In genomic region chr4:115292320-115293092, GRCh38 we compare ENCODE assay signal across 16 cellular contexts.
DNase-seq lines count a peak whose midpoint lies in the region; ATAC-seq, FAIRE-seq and TF ChIP-seq lines count a peak whose summit lies in the region.
"Had no signal": no experiment of that assay in that cellular context is flagged by ENCODE, and none has a peak within 500 bp of the region (broad histone marks: within the 10 kb centered on the region; RNA-seq: fewer than 3 reads in every experiment).

No MANE protein-coding gene starts in this region.

- H2BK120ac ChIP-seq in trophoblast cell (ENCODE audit: insufficient read depth, low read length, poor library complexity): no peak overlapping the region

- H4K8ac ChIP-seq in trophoblast cell (ENCODE audit: low read depth, low read length): no peak overlapping the region

- no peak overlapping the region for H3K4ac ChIP-seq in trophoblast cell (ENCODE audit: low read depth, low read length)

- H2AFZ ChIP-seq in GM12878 (ENCODE audit: control insufficient read depth, low read depth, low read length): peak overlapping the region; percentile 55; the same call in 1 of the 2 replicates
- H2AFZ ChIP-seq in trophoblast cell (ENCODE audit: insufficient read depth, low read length, poor library complexity): no peak overlapping the region

- TF ChIP-seq EP300 in GM12878 (IDR thresholded peaks at IDR 0.05; ENCODE audit: borderline replicate concordance in 1 of 2, control insufficient read depth in 1 of 2, low read depth in 2 of 2, low read length in 2 of 2): no peak

- H2AK5ac ChIP-seq in trophoblast cell (ENCODE audit: low read length): no peak overlapping the region

- TF ChIP-seq CTCF in GM12878 (IDR thresholded peaks at IDR 0.05 in 2 of 3, conservative IDR thresholded peaks at IDR 0.05 in 1 of 3; ENCODE audit: control insufficient read depth in 2 of 3, extremely low read depth in 1 of 3, insufficient read depth in 1 of 3, low read depth in 3 of 3, low read length in 3 of 3): no peak
- no peak for TF ChIP-seq CTCF in lower lobe of right lung (IDR thresholded peaks at IDR 0.05)
- no peak for TF ChIP-seq CTCF in right atrium auricular region (IDR thresholded peaks at IDR 0.05)

- SMC1A ChIA-PET in GM12878 (lab: Charles Lee; ENCODE audit: uncharacterized antibody, unreplicated experiment): interaction anchor here (1.0 to 1.9 kb wide), 4 partner anchors 9 to 58 kb away, joined by 3 to 7 read pairs (median 4); no protein-coding TSS in a partner anchor

- H3K9me3 ChIP-seq in GM12878 (replicated peaks; ENCODE audit: control insufficient read depth, insufficient read depth, low read length): no peaks in the 10 kb centered on the region
- H3K9me3 ChIP-seq in lower lobe of right lung: no peaks in the 10 kb centered on the region
- H3K9me3 ChIP-seq in trophoblast cell (ENCODE audit: insufficient read depth, low read depth, low read length): no peaks in the 10 kb centered on the region
- no peaks in the 10 kb centered on the region for H3K9me3 ChIP-seq in right atrium auricular region

- H3K4me2 ChIP-seq in GM12878 (ENCODE audit: control insufficient read depth, insufficient read depth) (peak overlapping the region; percentile 25; the same call in 1 of the 2 replicates), trophoblast cell (ENCODE audit: low read length) (no peak overlapping the region)

- H2BK5ac ChIP-seq in trophoblast cell (ENCODE audit: low read depth, low read length, poor library complexity): no peak overlapping the region

- in situ Hi-C loops in GM12878 (cut with MboI): no loop called here

- ATAC-seq in GM18858 (IDR thresholded peaks at IDR 0.05; ENCODE audit: unreplicated experiment) (peak; percentile 35), GM21717 (IDR thresholded peaks at IDR 0.05; ENCODE audit: unreplicated experiment) (peak; percentile 46), HG03342 (IDR thresholded peaks at IDR 0.05; ENCODE audit: unreplicated experiment) (peak; percentile 71), GM12878 (peak; percentile 82), lower lobe of right lung (no peak)
- ATAC-seq: left lung, right cardiac atrium had no signal

- no TSS peak for BruUV-seq in GM12878 (replicated peaks; lab: Mats Ljungman, UMichigan)

- no peak for TF ChIP-seq POLR2A in GM12878 (IDR thresholded peaks at IDR 0.05; ENCODE audit: low read depth, low read length)

- H3K9ac ChIP-seq in GM12878 (ENCODE audit: control insufficient read depth, insufficient read depth, low read length) (no peak overlapping the region), trophoblast cell (ENCODE audit: low read length) (no peak overlapping the region)

- H4K12ac ChIP-seq in trophoblast cell (ENCODE audit: low read depth, low read length): no peak overlapping the region

- no peak for FAIRE-seq in GM12878 (lab: Jason Lieb, UNC)

- no peak overlapping the region for H3K18ac ChIP-seq in trophoblast cell (ENCODE audit: low read length)

- H2BK12ac ChIP-seq in trophoblast cell (ENCODE audit: low read length): no peak overlapping the region

- H3K79me2 ChIP-seq in GM12878 (ENCODE audit: control insufficient read depth, insufficient read depth, low read length): no peaks in the 10 kb centered on the region
- H3K79me2 ChIP-seq in trophoblast cell (ENCODE audit: control insufficient read depth, insufficient read depth, low read length, poor library complexity): no peaks in the 10 kb centered on the region

- no peak overlapping the region for H3K14ac ChIP-seq in trophoblast cell (ENCODE audit: low read length)

- RAD21 ChIA-PET in GM12878 (lab: Charles Lee; ENCODE audit: unreplicated experiment): interaction anchor here (0.6 to 1.3 kb wide), 6 partner anchors 9 to 223 kb away, joined by 3 to 7 read pairs (median 3); no protein-coding TSS in a partner anchor

- CTCF ChIA-PET in GM12878 (lab: Yijun Ruan, JAX): interaction anchor here (0.9 to 2.5 kb wide), 4 partner anchors 19 to 59 kb away, joined by 3 to 9 read pairs (median 4); no protein-coding TSS in a partner anchor

- H4K20me1 ChIP-seq in GM12878 (ENCODE audit: control insufficient read depth, insufficient read depth): no peaks in the 10 kb centered on the region

- no peak for TF ChIP-seq RAD21 in GM12878 (IDR thresholded peaks at IDR 0.05; ENCODE audit: insufficient read depth, low read depth, low read length)

- DNase-seq in GM12878 (ENCODE audit: low read depth, low spot score) (no peak), lower lobe of right lung (no peak), trophoblast cell (no peak), LoVo (ENCODE audit: low spot score) (no peak), right atrium auricular region (ENCODE audit: low spot score) (no peak)
- DNase-seq: AML-193; KG1; left lung; NCI-H187 treated with DMSO at 0.1 percent for 48 hours; right cardiac atrium; stimulated activated CD4-positive, alpha-beta T cell treated with anti-CD3 and anti-CD28 coated beads, Interleukin-4, amount 100 ng/mL, for 4 hours; stimulated activated naive CD4-positive, alpha-beta T cell treated with Interleukin-2 at 50 U/mL for 16 hours had no signal

- no peak overlapping the region for H3K23ac ChIP-seq in trophoblast cell (ENCODE audit: low read length)

- POLR2A ChIA-PET in GM12878 (lab: Charles Lee): interaction anchor here (0.7 kb wide), 1 partner anchor 25 kb away, joined by 3 read pairs; no protein-coding TSS in a partner anchor

- no peaks in the 10 kb centered on the region for H3K36me3 ChIP-seq in GM12878 (ENCODE audit: control insufficient read depth in 2 of 2, insufficient read depth in 2 of 2, low read length in 1 of 2)
- no peaks in the 10 kb centered on the region for H3K36me3 ChIP-seq in lower lobe of right lung
- no peaks in the 10 kb centered on the region for H3K36me3 ChIP-seq in trophoblast cell (ENCODE audit: control insufficient read depth in 1 of 2, insufficient read depth in 2 of 2, low read length in 2 of 2)
- no peaks in the 10 kb centered on the region for H3K36me3 ChIP-seq in right atrium auricular region
- H3K36me3 ChIP-seq: left lung had no signal

- H4K91ac ChIP-seq in trophoblast cell (ENCODE audit: low read depth, low read length): no peak overlapping the region

- 0% methylated on average over 2 of the region's 2 CpGs for WGBS in GM12878 (ENCODE audit: insufficient coverage, insufficient replicate concordance, low lambda C conversion rate, missing lambda C conversion rate)
- no CpG with 5 or more reads among the region's 2 CpGs for WGBS in trophoblast cell (ENCODE audit: extremely low coverage, insufficient coverage, insufficient read length)

- H3K27me3 ChIP-seq in GM12878 (replicated peaks in 1 of 2; ENCODE audit: control insufficient read depth in 2 of 2, insufficient read depth in 2 of 2, low read length in 1 of 2): no peaks in the 10 kb centered on the region
- no peaks in the 10 kb centered on the region for H3K27me3 ChIP-seq in lower lobe of right lung (ENCODE audit: low read depth)
- no peaks in the 10 kb centered on the region for H3K27me3 ChIP-seq in trophoblast cell (ENCODE audit: insufficient read depth, low read length)
- no peaks in the 10 kb centered on the region for H3K27me3 ChIP-seq in right atrium auricular region
- H3K27me3 ChIP-seq: left lung had no signal

- H3K79me1 ChIP-seq in trophoblast cell (ENCODE audit: low read length): no peaks in the 10 kb centered on the region

- H3K27ac ChIP-seq in GM12878 (ENCODE audit: control insufficient read depth, insufficient read depth): no peak overlapping the region
- no peak overlapping the region for H3K27ac ChIP-seq in lower lobe of right lung
- no peak overlapping the region for H3K27ac ChIP-seq in trophoblast cell (ENCODE audit: low read depth, low read length)
- H3K27ac ChIP-seq in right atrium auricular region: no peak overlapping the region
- H3K27ac ChIP-seq: left lung, SK-N-MC had no signal

- no peaks in the 10 kb centered on the region for H3K4me1 ChIP-seq in GM12878 (ENCODE audit: control insufficient read depth, insufficient read depth, low read length)
- H3K4me1 ChIP-seq in lower lobe of right lung: no peaks in the 10 kb centered on the region
- H3K4me1 ChIP-seq in trophoblast cell (ENCODE audit: control insufficient read depth in 1 of 2, insufficient read depth in 2 of 2, low read length in 2 of 2): no peaks in the 10 kb centered on the region
- H3K4me1 ChIP-seq in right atrium auricular region: no peaks in the 10 kb centered on the region
- H3K4me1 ChIP-seq: left lung had no signal

- H3K4me3 ChIP-seq in GM12878 (no peak overlapping the region), lower lobe of right lung (no peak overlapping the region), trophoblast cell (ENCODE audit: low read depth, low read length) (no peak overlapping the region), right atrium auricular region (no peak overlapping the region)
- H3K4me3 ChIP-seq: left lung, SK-N-MC had no signal

- intact Hi-C loops in GM12878 (cut with micrococcal nuclease; ENCODE audit: unreplicated experiment) (loop anchor here (5.0 kb wide), 1 partner anchor 145 kb away; no protein-coding TSS in a partner anchor), lower lobe of right lung (cut with DNase I) (no loop called here)

TF ChIP-seq in GM12878, 131 proteins besides CTCF, POLR2A, EP300 and RAD21 (continues in another document):
- 0 out of 2 replicates have a peak, but pooled peaks have one; percentile 40 for TF ChIP-seq NBN (IDR thresholded peaks at IDR 0.05)
- peak; percentile 55; the same call in 1 of the 2 replicates for TF ChIP-seq SPI1 (IDR thresholded peaks at IDR 0.05; ENCODE audit: borderline replicate concordance, insufficient read depth, low read depth, low read length)
- no peak for TF ChIP-seq USF2 (IDR thresholded peaks at IDR 0.05; ENCODE audit: borderline replicate concordance, low read depth, low read length)
- TF ChIP-seq YY1 (IDR thresholded peaks at IDR 0.05; ENCODE audit: low read depth, low read length): no peak
- TF ChIP-seq NR2F1 (conservative IDR thresholded peaks at IDR 0.05): peak; percentile 62
- TF ChIP-seq MTA2 (IDR thresholded peaks at IDR 0.05; ENCODE audit: low read depth): peak; percentile 13; the same call in 1 of the 2 replicates
- peak; percentile 43 for TF ChIP-seq PKNOX1 (IDR thresholded peaks at IDR 0.05)
- no peak for TF ChIP-seq FOXK2 (IDR thresholded peaks at IDR 0.05)

Comparison
In these comparisons a context has a peak if more than half of its experiments do, and no peak if none do; other contexts are left out.
1. ATAC-seq: peak in GM18858 (single experiment), GM21717 (single experiment), HG03342 (single experiment) and GM12878 (single experiment); none in lower lobe of right lung (0 of 2).